In the genomic region with DNA sequence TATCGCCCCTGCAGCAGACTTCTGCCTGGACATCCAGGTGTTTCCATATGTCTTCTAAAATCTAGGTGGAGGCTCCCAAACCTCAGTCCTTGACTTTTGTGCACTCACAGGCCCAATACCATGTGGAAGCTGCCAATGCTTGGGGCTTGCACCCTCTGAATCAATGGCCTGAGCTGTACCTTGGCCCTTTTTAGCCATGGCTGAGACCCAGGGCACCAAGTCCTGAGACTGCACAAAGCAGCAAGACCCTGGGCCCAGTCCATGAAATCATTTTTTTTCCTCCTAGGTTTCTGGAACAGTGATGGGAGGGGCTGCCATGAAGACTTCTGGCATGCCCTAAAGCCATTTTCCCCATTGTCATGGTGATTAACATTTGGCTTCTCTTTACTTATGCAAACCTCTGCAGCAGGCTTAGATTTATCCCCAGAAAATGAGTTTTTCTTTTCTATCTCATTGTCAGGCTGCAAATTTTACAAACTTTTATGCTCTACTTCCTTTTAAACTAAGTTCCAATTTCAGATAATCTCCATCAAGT, we compare ENCODE assay signal across 30 cellular contexts.
"Had no signal": no experiment of that assay in that cellular context is flagged by ENCODE, and none has a peak within 500 bp of the region (broad histone marks: within the 10 kb centered on the region; RNA-seq: fewer than 3 reads in every experiment).

No MANE protein-coding gene starts in this region.

- H3K36me3 ChIP-seq: ascending aorta, cardiac muscle cell, SJCRH30, WERI-Rb-1 had no signal

- H3K4me3 ChIP-seq: ascending aorta, cardiac muscle cell, PC-9, SJCRH30, SK-N-MC had no signal

- DNase-seq: activated CD4-positive, alpha-beta T cell treated with anti-CD3 and anti-CD28 coated beads, Interleukin-2, amount 10 ng/mL, durations not matched to agents 24 days and 14 days; activated CD4-positive, alpha-beta T cell treated with anti-CD3 and anti-CD28 coated beads, Interleukin-2, amount 50 U/mL, for 4 hours; activated CD8-positive, alpha-beta T cell treated with anti-CD3 and anti-CD28 coated beads for 36 hours; activated effector memory CD4-positive, alpha-beta T cell treated with anti-CD3 and anti-CD28 coated beads, Interleukin-2, amount 50 U/mL, for 16 hours; activated naive CD4-positive, alpha-beta T cell; activated naive CD4-positive, alpha-beta T cell treated with anti-CD3 and anti-CD28 coated beads, Interleukin-2, amount 50 U/mL, for 16 hours; activated naive CD8-positive, alpha-beta T cell treated with anti-CD3 and anti-CD28 coated beads for 36 hours; activated T-cell treated with anti-CD3 and anti-CD28 coated beads, Interleukin-2, amount 50 U/mL, for 1 hour; activated T-cell treated with anti-CD3 and anti-CD28 coated beads, Interleukin-2, amount 50 U/mL, for 72 hours; amygdala; Karpas-422; NCI-H1105; NCI-H1417 treated with DMSO at 0.1 percent for 48 hours; NCI-H1930; NCI-H2081 treated with DMSO at 0.1 percent for 48 hours; NCI-H345; NCI-H524 treated with DMSO at 0.1 percent for 48 hours; NCI-H748 treated with DMSO at 0.1 percent for 48 hours; NK-92 treated with Interleukin-12 subunit alpha and Interleukin-12 subunit beta, amount 100 ng/mL, for 24 hours; PC-9; SHP77; T1000; WERI-Rb-1 had no signal

- H3K27me3 ChIP-seq: ascending aorta, cardiac muscle cell, SJCRH30 had no signal

- H3K4me1 ChIP-seq: ascending aorta, SJCRH30 had no signal

- H3K4me1 Mint-ChIP-seq: activated CD4-positive, alpha-beta T cell treated with anti-CD3 and anti-CD28 coated beads, Interleukin-2, amount 10 ng/mL, durations not matched to agents 24 days and 14 days; activated naive CD8-positive, alpha-beta T cell treated with anti-CD3 and anti-CD28 coated beads for 36 hours; activated T-helper 17 cell treated with anti-CD3 and anti-CD28 coated beads, Interleukin-2, amount 50 U/mL, for 72 hours; central memory CD8-positive, alpha-beta T cell had no signal

- FAIRE-seq: RCC 7860 had no signal

- H3K27ac Mint-ChIP-seq: activated CD4-positive, alpha-beta T cell treated with anti-CD3 and anti-CD28 coated beads, Interleukin-2, amount 10 ng/mL, durations not matched to agents 24 days and 14 days; activated CD8-positive, alpha-beta T cell treated with anti-CD3 and anti-CD28 coated beads for 36 hours; activated naive CD8-positive, alpha-beta T cell treated with anti-CD3 and anti-CD28 coated beads for 36 hours; activated T-cell treated with anti-CD3 and anti-CD28 coated beads, Interleukin-2, amount 50 U/mL, for 72 hours; activated T-helper 17 cell treated with anti-CD3 and anti-CD28 coated beads, Interleukin-2, amount 50 U/mL, for 72 hours had no signal

- H3K9me3 ChIP-seq: ascending aorta, SJCRH30 had no signal

- H3K27ac ChIP-seq: ascending aorta, cardiac muscle cell, PC-9, SJCRH30, SK-N-MC, WERI-Rb-1 had no signal

- H2AFZ ChIP-seq: PC-9 had no signal

- ATAC-seq: activated CD8-positive, alpha-beta T cell treated with anti-CD3 and anti-CD28 coated beads for 36 hours; activated T-cell treated with anti-CD3 and anti-CD28 coated beads, Interleukin-2, amount 50 U/mL, for 72 hours; activated T-helper 17 cell treated with anti-CD3 and anti-CD28 coated beads, Interleukin-2, amount 50 U/mL, for 72 hours had no signal

- H3K4me2 ChIP-seq: PC-9 had no signal

- H3K36me3 Mint-ChIP-seq: activated naive CD8-positive, alpha-beta T cell treated with anti-CD3 and anti-CD28 coated beads for 36 hours had no signal

- H3K4me3 Mint-ChIP-seq: activated CD4-positive, alpha-beta T cell treated with anti-CD3 and anti-CD28 coated beads, Interleukin-2, amount 10 ng/mL, durations not matched to agents 24 days and 14 days; activated CD8-positive, alpha-beta T cell treated with anti-CD3 and anti-CD28 coated beads for 36 hours; activated naive CD8-positive, alpha-beta T cell treated with anti-CD3 and anti-CD28 coated beads for 36 hours; activated T-cell treated with anti-CD3 and anti-CD28 coated beads, Interleukin-2, amount 50 U/mL, for 72 hours; activated T-helper 17 cell treated with anti-CD3 and anti-CD28 coated beads, Interleukin-2, amount 50 U/mL, for 72 hours; central memory CD8-positive, alpha-beta T cell had no signal

- H3K27me3 Mint-ChIP-seq: activated CD4-positive, alpha-beta T cell treated with anti-CD3 and anti-CD28 coated beads, Interleukin-2, amount 10 ng/mL, durations not matched to agents 24 days and 14 days; activated CD8-positive, alpha-beta T cell treated with anti-CD3 and anti-CD28 coated beads for 36 hours; activated naive CD8-positive, alpha-beta T cell treated with anti-CD3 and anti-CD28 coated beads for 36 hours; activated T-helper 17 cell treated with anti-CD3 and anti-CD28 coated beads, Interleukin-2, amount 50 U/mL, for 72 hours; central memory CD8-positive, alpha-beta T cell had no signal
